8 cellular contexts compared by ENCODE assay signal in genomic region chr16:81778861-81779539, GRCh38. TPM values are rescaled to one million over a fixed set of nuclear protein-coding genes. Genes with fewer than 3 reads are reported as not detected.
DNase-seq lines count a peak whose midpoint lies in the region; ATAC-seq, FAIRE-seq and TF ChIP-seq lines count a peak whose summit lies in the region.

Gene PLCG2, plus strand, starts transcription at chr16:81779291. Its CDS starts 6,699 bp downstream, at chr16:81785990.

- H3K9ac ChIP-seq in HUES64 (ENCODE audit: low read depth, low read length) (peak within 1 kb of the TSS; percentile 55; the same call in 1 of the 2 replicates), astrocyte (ENCODE audit: low read length) (peak within 1 kb of the TSS; percentile 35), iPS-18a (ENCODE audit: low read length) (no peak within 1 kb of the TSS), smooth muscle cell (ENCODE audit: low read depth) (no peak within 1 kb of the TSS)

- H3K27ac ChIP-seq in HUES64 (ENCODE audit: low read depth, low read length) = no peak within 1 kb of the TSS
- H3K27ac ChIP-seq in astrocyte (ENCODE audit: low read depth, low read length) = no peak within 1 kb of the TSS
- no peak within 1 kb of the TSS for H3K27ac ChIP-seq in iPS-18a (ENCODE audit: low read length)
- no peak within 1 kb of the TSS for H3K27ac ChIP-seq in smooth muscle cell (ENCODE audit: low read depth)

- H3K27me3 ChIP-seq in HUES64 (ENCODE audit: insufficient read depth, low read length) (peaks cover 51% of the 10 kb centered on the region), astrocyte (ENCODE audit: insufficient read depth, low read length) (peaks cover 39% of the 10 kb centered on the region), iPS-18a (ENCODE audit: control insufficient read depth, insufficient read depth, low read length) (peaks cover 48% of the 10 kb centered on the region), smooth muscle cell (ENCODE audit: low read depth) (peaks cover 73% of the 10 kb centered on the region)

- TF ChIP-seq CTCF in astrocyte (IDR thresholded peaks at IDR 0.05; ENCODE audit: insufficient read depth, low read depth, low read length) = no peak
- TF ChIP-seq CTCF in smooth muscle cell (IDR thresholded peaks at IDR 0.05; ENCODE audit: borderline replicate concordance, insufficient read depth, poor library complexity, severe bottlenecking) = no peak

- H3K9me3 ChIP-seq in HUES64 (ENCODE audit: insufficient read depth, low read depth, low read length) (no peaks in the 10 kb centered on the region), astrocyte (ENCODE audit: insufficient read depth, low read depth, low read length) (no peaks in the 10 kb centered on the region), iPS-18a (ENCODE audit: control insufficient read depth, low read depth, low read length) (no peaks in the 10 kb centered on the region), smooth muscle cell (replicated peaks; ENCODE audit: low read depth) (no peaks in the 10 kb centered on the region)

- H3K36me3 ChIP-seq in HUES64 (ENCODE audit: insufficient read depth, low read length) (no peaks in the 10 kb centered on the region), astrocyte (ENCODE audit: insufficient read depth, low read length) (no peaks in the 10 kb centered on the region), iPS-18a (ENCODE audit: control insufficient read depth, low read depth, low read length) (no peaks in the 10 kb centered on the region), smooth muscle cell (ENCODE audit: low read depth) (no peaks in the 10 kb centered on the region)

- no peaks in the 10 kb centered on the region for H3F3A ChIP-seq in smooth muscle cell (ENCODE audit: low read depth)

- H3K9me3 Mint-ChIP-seq in T-helper 1 cell treated with Interleukin-12 subunit alpha and Interleukin-12 subunit beta and Interleukin-4 antibody, amounts not matched to agents 30 μg/mL and 1 μg/mL, for 36 hours = no peaks in the 10 kb centered on the region
- H3K9me3 Mint-ChIP-seq in astrocyte (ENCODE audit: unreplicated experiment) = peaks cover 2% of the 10 kb centered on the region

- peak; percentile 58 for DNase-seq in EL
- DNase-seq in astrocyte (ENCODE audit: low read depth) = no peak
- DNase-seq in smooth muscle cell (lab: John Stamatoyannopoulos, UW; ENCODE audit: unreplicated experiment) = no peak
- no peak for DNase-seq in SHP77 (lab: John Stamatoyannopoulos, UW)

- peak within 1 kb of the TSS; percentile 89 for H3K4me3 Mint-ChIP-seq in T-helper 1 cell treated with Interleukin-12 subunit alpha and Interleukin-12 subunit beta and Interleukin-4 antibody, amounts not matched to agents 30 μg/mL and 1 μg/mL, for 36 hours
- H3K4me3 Mint-ChIP-seq in astrocyte (ENCODE audit: unreplicated experiment) = peak within 1 kb of the TSS; percentile 83

- H3K4me2 ChIP-seq in astrocyte (ENCODE audit: low read length) (peak within 1 kb of the TSS; percentile 90), smooth muscle cell (peak within 1 kb of the TSS; percentile 94)

- H3K4me1 Mint-ChIP-seq in T-helper 1 cell treated with Interleukin-12 subunit alpha and Interleukin-12 subunit beta and Interleukin-4 antibody, amounts not matched to agents 30 μg/mL and 1 μg/mL, for 36 hours (ENCODE audit: low read depth) = peaks cover 8% of the 10 kb centered on the region
- no peaks in the 10 kb centered on the region for H3K4me1 Mint-ChIP-seq in astrocyte (ENCODE audit: low read depth, unreplicated experiment)

- H3K4me1 ChIP-seq in HUES64 (ENCODE audit: insufficient read depth, low read length) (no peaks in the 10 kb centered on the region), astrocyte (ENCODE audit: insufficient read depth, low read length) (no peaks in the 10 kb centered on the region), iPS-18a (ENCODE audit: control insufficient read depth, low read depth, low read length) (no peaks in the 10 kb centered on the region), smooth muscle cell (ENCODE audit: low read depth) (no peaks in the 10 kb centered on the region)

- H3K4me3 ChIP-seq in HUES64 (ENCODE audit: low read length) = peak within 1 kb of the TSS; percentile 70
- peak within 1 kb of the TSS; percentile 56 for H3K4me3 ChIP-seq in astrocyte (ENCODE audit: insufficient read depth, low read depth, low read length)
- H3K4me3 ChIP-seq in iPS-18a (ENCODE audit: low read length) = peak within 1 kb of the TSS; percentile 62
- H3K4me3 ChIP-seq in smooth muscle cell = peak within 1 kb of the TSS; percentile 59

- peak within 1 kb of the TSS; percentile 41 for H3K27ac Mint-ChIP-seq in T-helper 1 cell treated with Interleukin-12 subunit alpha and Interleukin-12 subunit beta and Interleukin-4 antibody, amounts not matched to agents 30 μg/mL and 1 μg/mL, for 36 hours
- H3K27ac Mint-ChIP-seq in astrocyte (ENCODE audit: unreplicated experiment) = no peak within 1 kb of the TSS

- peaks cover 2% of the 10 kb centered on the region for H3K36me3 Mint-ChIP-seq in T-helper 1 cell treated with Interleukin-12 subunit alpha and Interleukin-12 subunit beta and Interleukin-4 antibody, amounts not matched to agents 30 μg/mL and 1 μg/mL, for 36 hours (ENCODE audit: low read depth)
- H3K36me3 Mint-ChIP-seq in astrocyte (ENCODE audit: low read depth, unreplicated experiment) = no peaks in the 10 kb centered on the region

- H4K20me1 ChIP-seq in astrocyte (ENCODE audit: insufficient read depth, low read length) (no peaks in the 10 kb centered on the region), smooth muscle cell (ENCODE audit: low read depth) (no peaks in the 10 kb centered on the region)

- no peak for FAIRE-seq in astrocyte (lab: Jason Lieb, UNC)

- peaks cover 52% of the 10 kb centered on the region for H3K27me3 Mint-ChIP-seq in T-helper 1 cell treated with Interleukin-12 subunit alpha and Interleukin-12 subunit beta and Interleukin-4 antibody, amounts not matched to agents 30 μg/mL and 1 μg/mL, for 36 hours (ENCODE audit: low read depth)
- peaks cover 56% of the 10 kb centered on the region for H3K27me3 Mint-ChIP-seq in astrocyte (ENCODE audit: low read depth, unreplicated experiment)

- WGBS in HUES64 = under 1% methylated on average over 78 of the region's 78 CpGs
- WGBS in smooth muscle cell (ENCODE audit: low lambda C conversion rate) = 1% methylated on average over 72 of the region's 78 CpGs

- H3K79me2 ChIP-seq in astrocyte (ENCODE audit: insufficient read depth, low read length) (no peaks in the 10 kb centered on the region), smooth muscle cell (ENCODE audit: low read depth) (no peaks in the 10 kb centered on the region)

- H2AFZ ChIP-seq in astrocyte (ENCODE audit: low read depth, low read length) (peak within 1 kb of the TSS; percentile 75), smooth muscle cell (ENCODE audit: low read depth) (peak within 1 kb of the TSS; percentile 85)

- ATAC-seq in GM21526 (IDR thresholded peaks at IDR 0.05; ENCODE audit: low FRiP score, unreplicated experiment) = peak; percentile 64

RNA-seq across cellular contexts. Expression of gene PLCG2, which starts in this region (rescaled TPM):
- polyA plus RNA-seq in HUES64 (2013, experiment 1 of 2) = 3.0 TPM
- 4.2 TPM for polyA plus RNA-seq in HUES64 (2013, experiment 2 of 2)
- total RNA-seq in astrocyte (3.1 and 5.3 TPM in 2 replicates), smooth muscle cell (0.18 and 1.7 TPM in 2 replicates)
- 0.02 TPM in 1 of 2 replicates, not detected in the other for polyA plus RNA-seq in smooth muscle cell

Comparison
In these comparisons a context has a peak if more than half of its experiments do, and no peak if none do; other contexts are left out.
1. H3K9ac ChIP-seq: peak in HUES64 (single experiment) and astrocyte (single experiment); none in iPS-18a (single experiment) and smooth muscle cell (single experiment).
2. Peak in every context shown above with its lines, with median percentiles within 50 percentile points of each other: H3K4me3 ChIP-seq.